In genomic region chr6:125944896-125945295, GRCh38 we compare ENCODE assay signal across 16 cellular contexts. TPM values are rescaled to one million over a fixed set of nuclear protein-coding genes. Genes with fewer than 3 reads are reported as not detected.
A peak's percentile ranks its signal among the peaks of the same experiment; 100 is the strongest.
DNase-seq lines count a peak whose midpoint lies in the region; ATAC-seq and TF ChIP-seq lines count a peak whose summit lies in the region.
"Had no signal": no experiment of that assay in that cellular context is flagged by ENCODE, and none has a peak within 500 bp of the region (broad histone marks: within the 10 kb centered on the region; RNA-seq: fewer than 3 reads in every experiment).

No MANE protein-coding gene starts in this region.

- no peak for TF ChIP-seq POLR2A in adrenal gland (IDR thresholded peaks at IDR 0.05)

- no peak for TF ChIP-seq CTCF in adrenal gland (IDR thresholded peaks at IDR 0.05)
- TF ChIP-seq CTCF in foreskin keratinocyte (conservative IDR thresholded peaks at IDR 0.05) = no peak

- H3K4me1 ChIP-seq in ACC112 (ENCODE audit: control insufficient read depth, insufficient read depth, low read length, unreplicated experiment) (peaks cover 74% of the 10 kb centered on the region), adrenal gland (replicated peaks in 1 of 2) (peaks cover 29 to 66% of the 10 kb centered on the region in 2 donors), foreskin keratinocyte (peaks cover 67% of the 10 kb centered on the region), skeletal muscle tissue (ENCODE audit: control insufficient read depth in 3 of 3, insufficient read depth in 3 of 3, low read length in 3 of 3) (peaks cover 0 to 4% (median 0%) of the 10 kb centered on the region in 3 donors)

- H2AFZ ChIP-seq in ACC112 (ENCODE audit: low read length, unreplicated experiment) = peak overlapping the region; percentile 74

- intact Hi-C loops in adrenal gland (cut with DNase I) = no loop called here

- no peak overlapping the region for H3K9ac ChIP-seq in skeletal muscle tissue (ENCODE audit: low read depth in 1 of 3, low read length in 3 of 3)

- H3K9me3 ChIP-seq in adrenal gland (replicated peaks in 1 of 3) = no peaks in the 10 kb centered on the region
- no peaks in the 10 kb centered on the region for H3K9me3 ChIP-seq in skeletal muscle tissue (ENCODE audit: control insufficient read depth in 3 of 3, low read length in 3 of 3)
- H3K9me3 ChIP-seq: tibial nerve had no signal

- 51 to 62% (median 57%) methylated on average over 1 of the region's 1 CpG for WGBS in adrenal gland, 4 donors

- H3K27ac ChIP-seq in ACC112 (ENCODE audit: low read depth, low read length) = peak overlapping the region; percentile 97
- H3K27ac ChIP-seq in adrenal gland = peak overlapping the region; percentile 49 to 85 (median 81)
- peak overlapping the region; percentile 98 for H3K27ac ChIP-seq in foreskin keratinocyte
- peak overlapping the region; percentile 46 for H3K27ac ChIP-seq in skeletal muscle tissue (ENCODE audit: low read depth, low read length)

- ATAC-seq in foreskin keratinocyte = no peak
- ATAC-seq in HG02970 (IDR thresholded peaks at IDR 0.05; ENCODE audit: low FRiP score, unreplicated experiment) = no peak
- ATAC-seq: natural killer cell had no signal

- no peak for DNase-seq in adrenal gland
- no peak for DNase-seq in foreskin keratinocyte
- DNase-seq in MV-4-11 (lab: John Stamatoyannopoulos, UW) = no peak
- no peak for DNase-seq in SHP77 (lab: John Stamatoyannopoulos, UW)
- DNase-seq in NCI-H1417 (lab: John Stamatoyannopoulos, UW) = no peak
- DNase-seq: amniotic stem cell; CD8-positive, alpha-beta memory T cell; glutamatergic neuron; natural killer cell; NCI-H1930; stimulated activated CD8-positive, alpha-beta memory T cell treated with anti-CD3 and anti-CD28 coated beads, Interleukin-4, amount 100 ng/mL, for 48 hours; SW 1271 had no signal

- H3K4me3 ChIP-seq in ACC112 (ENCODE audit: low read depth, low read length) (peak overlapping the region; percentile 26; the same call in 1 of the 2 replicates), adrenal gland (no peak overlapping the region), skeletal muscle tissue (ENCODE audit: low read length in 3 of 3) (no peak overlapping the region)
- H3K4me3 ChIP-seq: tibial nerve had no signal

- no peaks in the 10 kb centered on the region for H3K36me3 ChIP-seq in ACC112 (ENCODE audit: insufficient read depth, low read length)
- no peaks in the 10 kb centered on the region for H3K36me3 ChIP-seq in adrenal gland (replicated peaks in 1 of 2)
- H3K36me3 ChIP-seq in skeletal muscle tissue (ENCODE audit: control insufficient read depth in 3 of 3, insufficient read depth in 3 of 3, low read length in 3 of 3) = no peaks in the 10 kb centered on the region
- H3K36me3 ChIP-seq: tibial nerve had no signal

- H3K27me3 ChIP-seq in ACC112 (ENCODE audit: insufficient read depth, low read length) = no peaks in the 10 kb centered on the region
- H3K27me3 ChIP-seq in adrenal gland = no peaks in the 10 kb centered on the region
- H3K27me3 ChIP-seq in foreskin keratinocyte = no peaks in the 10 kb centered on the region
- no peaks in the 10 kb centered on the region for H3K27me3 ChIP-seq in skeletal muscle tissue (ENCODE audit: control insufficient read depth in 3 of 3, insufficient read depth in 3 of 3, low read length in 3 of 3)
- H3K27me3 ChIP-seq: tibial nerve had no signal

- no peaks in the 10 kb centered on the region for H3K79me2 ChIP-seq in ACC112 (ENCODE audit: control insufficient read depth, insufficient read depth, low read length, unreplicated experiment)

RNA-seq across cellular contexts. Expression of gene HINT3, which starts 11.7 kb away (rescaled TPM):
- total RNA-seq in adrenal gland (10 to 100 TPM; 23.4 to 39.3 (median 30.9) TPM), foreskin keratinocyte (9.7 and 10.0 TPM in 2 replicates), skeletal muscle tissue (18.8 TPM)
- polyA plus RNA-seq in adrenal gland (10 to 100 TPM in 1 of 3 donors, 1 to 10 TPM in 2; 4.7 to 40.6 (median 7.7) TPM), foreskin keratinocyte (4.5 and 5.5 TPM in 2 replicates)

RNA-seq across cellular contexts. Expression of gene TRMT11, which starts 41.4 kb away (rescaled TPM):
- total RNA-seq in adrenal gland = 10 to 100 TPM; 10.9 to 24.0 (median 17.9) TPM
- 10 to 100 TPM in 2 of 3 donors, 1 to 10 TPM in 1; 9.7 to 21.3 (median 12.5) TPM for polyA plus RNA-seq in adrenal gland
- total RNA-seq in foreskin keratinocyte = 16.0 and 19.8 TPM in 2 replicates
- 7.4 and 10.0 TPM in 2 replicates for polyA plus RNA-seq in foreskin keratinocyte
- 21.4 TPM for total RNA-seq in skeletal muscle tissue

Comparison
In these comparisons a context has a peak if more than half of its experiments do, and no peak if none do; other contexts are left out.
1. H3K27ac ChIP-seq: peak in every context shown above with its lines; median percentile 98 in foreskin keratinocyte; 97 in ACC112; 81 in adrenal gland; 46 in skeletal muscle tissue.